8 cellular contexts compared by ENCODE assay signal in the genomic region with DNA sequence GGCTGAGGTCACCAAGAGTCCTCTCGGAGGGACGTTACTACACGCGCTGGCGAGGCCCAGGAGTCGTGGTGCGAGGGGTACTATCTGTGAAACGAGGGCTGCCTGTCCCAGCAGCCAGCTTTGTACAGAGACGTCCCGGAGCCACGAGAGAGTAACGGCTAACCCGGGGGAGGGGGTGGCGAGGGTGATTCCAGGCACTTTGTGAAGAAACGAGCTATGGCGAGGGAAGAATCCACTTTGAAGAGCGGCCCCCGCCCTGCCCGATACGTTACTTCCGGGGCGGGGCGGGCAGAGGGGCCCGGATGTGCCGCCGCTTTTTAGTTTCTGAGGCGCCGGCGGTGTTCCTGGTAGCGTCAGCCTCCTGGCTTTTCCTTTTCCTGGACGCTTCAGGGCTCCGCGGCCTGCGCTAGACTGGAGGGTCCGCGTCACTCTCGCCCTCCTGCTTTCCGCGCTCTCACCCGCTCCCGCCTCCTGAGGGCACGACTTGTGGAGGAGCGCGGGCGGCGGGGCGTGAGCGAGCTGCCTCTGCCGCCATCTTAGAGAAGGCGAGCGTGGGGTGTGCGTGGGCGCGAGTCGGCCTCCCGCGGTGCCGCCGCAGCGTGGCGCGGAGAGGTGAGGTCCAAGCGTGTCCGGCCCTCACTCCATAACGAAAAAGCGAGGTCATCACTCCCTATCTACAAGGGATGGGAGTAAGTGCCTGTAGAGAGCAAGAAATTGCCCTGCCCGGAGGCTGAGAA. TPM values are rescaled to one million over a fixed set of nuclear protein-coding genes. Genes with fewer than 3 reads are reported as not detected.
DNase-seq lines count a peak whose midpoint lies in the region; ATAC-seq and TF ChIP-seq lines count a peak whose summit lies in the region.

No MANE protein-coding gene starts in this region.

- peaks cover 3% of the 10 kb centered on the region for H3K36me3 Mint-ChIP-seq in T-helper 17 cell (ENCODE audit: low read depth)

- under 1% methylated on average over 67 of the region's 67 CpGs for WGBS in right cardiac atrium

- ATAC-seq in GM18498 (IDR thresholded peaks at IDR 0.05; ENCODE audit: unreplicated experiment) = peak; percentile 70
- ATAC-seq in HG02870 (IDR thresholded peaks at IDR 0.05; ENCODE audit: unreplicated experiment) = peak; percentile 59
- ATAC-seq in T-helper 17 cell = peak; percentile 65
- ATAC-seq in right cardiac atrium = peak; percentile 96 to 97

- H3K27ac Mint-ChIP-seq in T-helper 17 cell = peak overlapping the region; percentile 96

- H3K36me3 ChIP-seq in uterus = no peaks in the 10 kb centered on the region

- intact Hi-C loops in right cardiac atrium (cut with DNase I) = no loop called here
- intact Hi-C loops in uterus (cut with DNase I; ENCODE audit: low total_unique reads) = no loop called here

- peak overlapping the region; percentile 96 for H3K4me3 Mint-ChIP-seq in T-helper 17 cell

- H3K4me1 Mint-ChIP-seq in T-helper 17 cell = peaks cover 45% of the 10 kb centered on the region

- H3K27ac ChIP-seq in angular gyrus (ENCODE audit: low read depth, low read length) (peak overlapping the region; percentile 100), right cardiac atrium (ENCODE audit: low read length) (peak overlapping the region; percentile 100), uterus (peak overlapping the region; percentile 99 to 100)

- TF ChIP-seq POLR2A in uterus (IDR thresholded peaks at IDR 0.05) = peak; percentile 83 to 95

- TF ChIP-seq CTCF in uterus (IDR thresholded peaks at IDR 0.05) = no peak

- no peaks in the 10 kb centered on the region for H3K4me1 ChIP-seq in right cardiac atrium (ENCODE audit: control insufficient read depth, insufficient read depth, low read length)
- no peaks in the 10 kb centered on the region for H3K4me1 ChIP-seq in uterus

- H3K9me3 ChIP-seq in T-helper 17 cell (ENCODE audit: control insufficient read depth, low read length, poor library complexity, severe bottlenecking) (no peaks in the 10 kb centered on the region), right cardiac atrium (ENCODE audit: control insufficient read depth, low read length) (no peaks in the 10 kb centered on the region), uterus (no peaks in the 10 kb centered on the region)

- no peaks in the 10 kb centered on the region for H3K27me3 Mint-ChIP-seq in T-helper 17 cell

- DNase-seq in NCI-H1436 treated with DMSO at 0.1 percent for 48 hours (lab: John Stamatoyannopoulos, UW) = peak; percentile 34
- peak; percentile 82 to 84 (median 83) for DNase-seq in T-helper 17 cell
- DNase-seq in right cardiac atrium = peak; percentile 89 to 96 (median 95)
- DNase-seq in putamen (ENCODE audit: low spot score) = peak; percentile 90
- peak; percentile 86 to 88 for DNase-seq in uterus

- H3K27me3 ChIP-seq in right cardiac atrium (ENCODE audit: control insufficient read depth, insufficient read depth) = no peaks in the 10 kb centered on the region
- H3K27me3 ChIP-seq in uterus = no peaks in the 10 kb centered on the region

- H3K4me3 ChIP-seq in right cardiac atrium (ENCODE audit: low read length) (peak overlapping the region; percentile 83), uterus (peak overlapping the region; percentile 59 to 99)

RNA-seq across cellular contexts. Expression of a gene that starts 0.5 kb away (rescaled TPM):
- total RNA-seq in T-helper 17 cell (10 to 100 TPM; 23.6 to 27.1 TPM), right cardiac atrium (1 to 10 TPM; 5.0 to 9.9 (median 5.1) TPM), uterus (10 to 100 TPM in 3 of 4 donors, 1 to 10 TPM in 1; 8.5 to 43.3 (median 21.9) TPM)
- polyA plus RNA-seq in right cardiac atrium = 1.3 TPM

Comparison
In these comparisons a context has a peak if more than half of its experiments do, and no peak if none do; other contexts are left out.
1. Peak in every context shown above with its lines: DNase-seq, ATAC-seq, H3K4me3 ChIP-seq and H3K27ac ChIP-seq.
2. DNase-seq: peak in every context shown above with its lines; median percentile 95 in right cardiac atrium; 90 in putamen; 87 in uterus; 83 in T-helper 17 cell; 34 in NCI-H1436 treated with DMSO at 0.1 percent for 48 hours.